Comparison of ENCODE assay signal across 19 cellular contexts in genomic region chr13:23754506-23754905, GRCh38.
DNase-seq lines count a peak whose midpoint lies in the region; ATAC-seq, FAIRE-seq and TF ChIP-seq lines count a peak whose summit lies in the region.
"Had no signal": no experiment of that assay in that cellular context is flagged by ENCODE, and none has a peak within 500 bp of the region (broad histone marks: within the 10 kb centered on the region; RNA-seq: fewer than 3 reads in every experiment).

No MANE protein-coding gene starts in this region.

- no peak overlapping the region for H3K4me3 ChIP-seq in A549
- H3K4me3 ChIP-seq in left lung = no peak overlapping the region
- H3K4me3 ChIP-seq: coronary artery, SJSA1 had no signal

- H2BK5ac ChIP-seq in H9 (ENCODE audit: insufficient read length, low read length) = no peak overlapping the region

- POLR2A ChIA-PET in A549 (lab: Yijun Ruan, JAX) = interaction anchor here (2.2 kb wide), 1 partner anchor 11 kb away, joined by 5 read pairs; no protein-coding TSS in a partner anchor

- H3K27me3 ChIP-seq in H9 (ENCODE audit: insufficient read depth, low read length) (no peaks in the 10 kb centered on the region), left lung (no peaks in the 10 kb centered on the region)
- H3K27me3 ChIP-seq: SJSA1 had no signal

- DNase-seq in A549 (ENCODE audit: low read depth in 1 of 2, low spot score in 1 of 2) = no peak
- DNase-seq in H9 = no peak
- DNase-seq in left lung = no peak
- no peak for DNase-seq in superior temporal gyrus (ENCODE audit: extremely low spot score)
- DNase-seq in hippocampal formation (lab: John Stamatoyannopoulos, UW) = no peak
- DNase-seq in GM12892 (ENCODE audit: insufficient read length) = no peak
- DNase-seq: activated CD8-positive, alpha-beta memory T cell treated with anti-CD3 and anti-CD28 coated beads, Interleukin-2, amount 50 U/mL, for 4 hours; AML-193; amniotic stem cell; DND-41; NCI-H1417 treated with DMSO at 0.1 percent for 48 hours; NCI-H226; nucleus accumbens; small intestine had no signal

- peaks cover 18 to 25% of the 10 kb centered on the region in 2 experiments for H3K4me1 Mint-ChIP-seq in H9
- peaks cover 36% of the 10 kb centered on the region for H3K4me1 Mint-ChIP-seq in activated T-helper 17 cell treated with anti-CD3 and anti-CD28 coated beads, Interleukin-2, amount 50 U/mL, for 72 hours

- ATAC-seq in A549 (no peak), left lung (peak; percentile 14), GM18907 (IDR thresholded peaks at IDR 0.05; ENCODE audit: unreplicated experiment) (no peak)
- ATAC-seq in activated T-helper 17 cell treated with anti-CD3 and anti-CD28 coated beads, Interleukin-2, amount 50 U/mL, for 72 hours (replicated peaks) = peak; percentile 33

- no peak overlapping the region for H4K5ac ChIP-seq in H9 (ENCODE audit: insufficient read length, low read depth, low read length)

- H3K18ac ChIP-seq in H9 (ENCODE audit: insufficient read length, low read depth, low read length) = no peak overlapping the region

- H2BK20ac ChIP-seq in H9 (ENCODE audit: low read depth, low read length, poor library complexity, severe bottlenecking) = no peak overlapping the region

- no peaks in the 10 kb centered on the region for H3K79me1 ChIP-seq in H9 (ENCODE audit: insufficient read depth, low read depth, low read length, poor library complexity, severe bottlenecking)

- H3K4me2 ChIP-seq in A549 (peak overlapping the region; percentile 83; the same call in 2 of the 3 replicates), H9 (ENCODE audit: insufficient read depth, insufficient read length, low read length) (no peak overlapping the region)

- no peak overlapping the region for H3K4me3 Mint-ChIP-seq in H9
- H3K4me3 Mint-ChIP-seq in activated T-helper 17 cell treated with anti-CD3 and anti-CD28 coated beads, Interleukin-2, amount 50 U/mL, for 72 hours = peak overlapping the region; percentile 45

- CTCF ChIA-PET in A549 (lab: Yijun Ruan, JAX) = no interaction called here

- no peaks in the 10 kb centered on the region for H4K20me1 ChIP-seq in H9 (ENCODE audit: control insufficient read depth, insufficient read depth, insufficient read length)

- H2BK12ac ChIP-seq in H9 (ENCODE audit: insufficient read length, low read depth, low read length) = no peak overlapping the region

- no peak for FAIRE-seq in A549 (lab: Jason Lieb, UNC)
- no peak for FAIRE-seq in GM12892 (lab: Jason Lieb, UNC)
- FAIRE-seq: H54, small intestine had no signal

- peaks cover 0 to 5% (median 2%) of the 10 kb centered on the region in 3 experiments; a peak in 5 of 7 replicates for H3K36me3 Mint-ChIP-seq in H9 (ENCODE audit: insufficient read depth in 1 of 3, low read depth in 3 of 3)
- no peaks in the 10 kb centered on the region for H3K36me3 Mint-ChIP-seq in activated T-helper 17 cell treated with anti-CD3 and anti-CD28 coated beads, Interleukin-2, amount 50 U/mL, for 72 hours (ENCODE audit: low read depth)

- H3K27ac ChIP-seq in A549 = peak overlapping the region; percentile 67 to 71; a peak in 4 of 6 replicates
- H3K27ac ChIP-seq in H9 (ENCODE audit: insufficient read length, low read depth, low read length) = no peak overlapping the region
- H3K27ac ChIP-seq in left lung = peak overlapping the region; percentile 54 to 62
- H3K27ac ChIP-seq: SJSA1 had no signal

- peak overlapping the region in 2 of 3 experiments; percentile 75 to 87; a peak in 2 of 7 replicates for H3K27ac Mint-ChIP-seq in H9
- peak overlapping the region; percentile 62 for H3K27ac Mint-ChIP-seq in activated T-helper 17 cell treated with anti-CD3 and anti-CD28 coated beads, Interleukin-2, amount 50 U/mL, for 72 hours

- TF ChIP-seq POLR2A in A549 (IDR thresholded peaks at IDR 0.05; ENCODE audit: low read length) = no peak
- no peak for TF ChIP-seq POLR2A in GM12892 (IDR thresholded peaks at IDR 0.05; ENCODE audit: low read depth, low read length)

- H3K9ac ChIP-seq in H9 (ENCODE audit: extremely low read depth, insufficient read length, low read length) = no peak overlapping the region

- 82% methylated on average over 6 of the region's 6 CpGs for whole genome bisulfite sequencing in A549 (ENCODE audit: missing lambda C conversion rate)
- WGBS in H9 (ENCODE audit: extremely low coverage, insufficient read length, low lambda C conversion rate) = no CpG with 5 or more reads among the region's 6 CpGs

- no peak overlapping the region for H2AK5ac ChIP-seq in H9 (ENCODE audit: insufficient read length, low read length)

- TF ChIP-seq CTCF in A549 (IDR thresholded peaks at IDR 0.05) (no peak), H9 (conservative IDR thresholded peaks at IDR 0.05) (no peak), left lung (IDR thresholded peaks at IDR 0.05) (no peak)

- no peak overlapping the region for H2BK15ac ChIP-seq in H9 (ENCODE audit: low read depth, low read length)

- H3K27me3 Mint-ChIP-seq in H9 (ENCODE audit: low read depth) = no peaks in the 10 kb centered on the region; the same call in 1 of the 2 replicates
- no peaks in the 10 kb centered on the region for H3K27me3 Mint-ChIP-seq in activated T-helper 17 cell treated with anti-CD3 and anti-CD28 coated beads, Interleukin-2, amount 50 U/mL, for 72 hours

- no peak overlapping the region for H2BK120ac ChIP-seq in H9 (ENCODE audit: low read depth, low read length, poor library complexity, severe bottlenecking)

- no peak overlapping the region for H3K56ac ChIP-seq in H9 (ENCODE audit: insufficient read length, low read depth, low read length)

- H3K4ac ChIP-seq in H9 (ENCODE audit: low read depth, low read length) = no peak overlapping the region

- H3T11ph ChIP-seq in H9 (ENCODE audit: low read length) = no peak overlapping the region

- no peaks in the 10 kb centered on the region for H3K9me3 ChIP-seq in A549
- no peaks in the 10 kb centered on the region for H3K9me3 ChIP-seq in H9 (ENCODE audit: control insufficient read depth, low read depth, low read length)
- no peaks in the 10 kb centered on the region for H3K9me3 ChIP-seq in left lung
- H3K9me3 ChIP-seq: SJSA1 had no signal

- H3K36me3 ChIP-seq in left lung = no peaks in the 10 kb centered on the region
- H3K36me3 ChIP-seq: SJSA1 had no signal

- H3K23ac ChIP-seq in H9 (ENCODE audit: insufficient read length, low read depth, low read length) = no peak overlapping the region

- intact Hi-C loops in left lung (cut with DNase I) = no loop called here

- no peak overlapping the region for H4K91ac ChIP-seq in H9 (ENCODE audit: insufficient read length, low read depth, low read length)

- H2AFZ ChIP-seq in H9 (ENCODE audit: low read length) = no peak overlapping the region

- no peaks in the 10 kb centered on the region for H3K23me2 ChIP-seq in H9 (ENCODE audit: insufficient read length, low read depth, low read length, poor library complexity, severe bottlenecking)

- H3K9me3 Mint-ChIP-seq in H9 = no peaks in the 10 kb centered on the region
- H3K9me3 Mint-ChIP-seq in activated T-helper 17 cell treated with anti-CD3 and anti-CD28 coated beads, Interleukin-2, amount 50 U/mL, for 72 hours = no peaks in the 10 kb centered on the region

- no peak overlapping the region for H4K8ac ChIP-seq in H9 (replicated peaks; ENCODE audit: insufficient read length, low read depth, low read length)

- H3K79me2 ChIP-seq in H9 (ENCODE audit: insufficient read depth, low read length) = no peaks in the 10 kb centered on the region

- no peak overlapping the region for H3K14ac ChIP-seq in H9 (ENCODE audit: insufficient read depth, low read length)

- H3K4me1 ChIP-seq in A549 (peaks cover 52% of the 10 kb centered on the region), H9 (ENCODE audit: insufficient read depth, low read length) (peaks cover 6% of the 10 kb centered on the region; the same call in 1 of the 2 replicates), left lung (peaks cover 12 to 25% of the 10 kb centered on the region in 2 donors)

- no peak for TF ChIP-seq EP300 in A549 (IDR thresholded peaks at IDR 0.05)

- no peak for TF ChIP-seq RAD21 in A549 (conservative IDR thresholded peaks at IDR 0.05 in 1 of 2, IDR thresholded peaks at IDR 0.05 in 1 of 2)

TF ChIP-seq in A549, 52 proteins besides CTCF, POLR2A, EP300 and RAD21 (continues in another document):
- TF ChIP-seq JUNB (IDR thresholded peaks at IDR 0.05) (no peak), HOXB13 (CRISPR knock-in tag; IDR thresholded peaks at IDR 0.05; ENCODE audit: low read depth) (no peak), KDM5A (IDR thresholded peaks at IDR 0.05) (no peak), SREBF2 (IDR thresholded peaks at IDR 0.05) (no peak), MAX (IDR thresholded peaks at IDR 0.05) (no peak), ZSCAN20 (CRISPR knock-in tag; IDR thresholded peaks at IDR 0.05) (no peak), NFE2L2 (conservative IDR thresholded peaks at IDR 0.05; ENCODE audit: low read length) (no peak), MAFK (IDR thresholded peaks at IDR 0.05; ENCODE audit: partially characterized antibody) (no peak), RNF2 (IDR thresholded peaks at IDR 0.05; ENCODE audit: borderline replicate concordance, low read depth) (no peak), CBX8 (IDR thresholded peaks at IDR 0.05) (no peak), TP53 (CRISPR knock-in tag; IDR thresholded peaks at IDR 0.05) (no peak)
- TF ChIP-seq, protein P1, sequence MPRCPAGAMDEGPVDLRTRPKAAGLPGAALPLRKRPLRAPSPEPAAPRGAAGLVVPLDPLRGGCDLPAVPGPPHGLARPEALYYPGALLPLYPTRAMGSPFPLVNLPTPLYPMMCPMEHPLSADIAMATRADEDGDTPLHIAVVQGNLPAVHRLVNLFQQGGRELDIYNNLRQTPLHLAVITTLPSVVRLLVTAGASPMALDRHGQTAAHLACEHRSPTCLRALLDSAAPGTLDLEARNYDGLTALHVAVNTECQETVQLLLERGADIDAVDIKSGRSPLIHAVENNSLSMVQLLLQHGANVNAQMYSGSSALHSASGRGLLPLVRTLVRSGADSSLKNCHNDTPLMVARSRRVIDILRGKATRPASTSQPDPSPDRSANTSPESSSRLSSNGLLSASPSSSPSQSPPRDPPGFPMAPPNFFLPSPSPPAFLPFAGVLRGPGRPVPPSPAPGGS (IDR thresholded peaks at IDR 0.05) = no peak
- TF ChIP-seq, protein P2, sequence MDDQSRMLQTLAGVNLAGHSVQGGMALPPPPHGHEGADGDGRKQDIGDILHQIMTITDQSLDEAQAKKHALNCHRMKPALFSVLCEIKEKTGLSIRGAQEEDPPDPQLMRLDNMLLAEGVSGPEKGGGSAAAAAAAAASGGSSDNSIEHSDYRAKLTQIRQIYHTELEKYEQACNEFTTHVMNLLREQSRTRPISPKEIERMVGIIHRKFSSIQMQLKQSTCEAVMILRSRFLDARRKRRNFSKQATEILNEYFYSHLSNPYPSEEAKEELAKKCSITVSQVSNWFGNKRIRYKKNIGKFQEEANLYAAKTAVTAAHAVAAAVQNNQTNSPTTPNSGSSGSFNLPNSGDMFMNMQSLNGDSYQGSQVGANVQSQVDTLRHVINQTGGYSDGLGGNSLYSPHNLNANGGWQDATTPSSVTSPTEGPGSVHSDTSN (IDR thresholded peaks at IDR 0.05) = no peak

Comparison
In these comparisons a context has a peak if more than half of its experiments do, and no peak if none do; other contexts are left out.
1. ATAC-seq: peak in activated T-helper 17 cell treated with anti-CD3 and anti-CD28 coated beads, Interleukin-2, amount 50 U/mL, for 72 hours (single experiment) and left lung (single experiment); none in A549 (0 of 2) and GM18907 (single experiment).